ENCODE assay signal across 25 cellular contexts in genomic region chr10:25169740-25170139, GRCh38. TPM values are rescaled to one million over a fixed set of nuclear protein-coding genes. Genes with fewer than 3 reads are reported as not detected.
"Had no signal": no experiment of that assay in that cellular context is flagged by ENCODE, and none has a peak within 500 bp of the region (broad histone marks: within the 10 kb centered on the region; RNA-seq: fewer than 3 reads in every experiment).

No MANE protein-coding gene starts in this region.

- FAIRE-seq: HTR-8/SVneo had no signal

- H3K27ac ChIP-seq: HL-60, KMS-11, RWPE1 had no signal

- H3K9me3 ChIP-seq: SK-N-SH had no signal

- DNase-seq: Kasumi-1, MV-4-11, NCI-H1048, NCI-H1105, NCI-H1436 treated with DMSO at 0.1 percent for 48 hours, NCI-H1694, NCI-H187 treated with DMSO at 0.1 percent for 48 hours, NCI-H2029 treated with DMSO at 0.1 percent for 48 hours, NCI-H2171 treated with DMSO at 0.1 percent for 48 hours, NCI-H345, NCI-H446 treated with DMSO at 0.1 percent for 48 hours, NCI-H510A treated with DMSO at 0.1 percent for 48 hours, NCI-H526, NCI-H748 treated with DMSO at 0.1 percent for 48 hours, PC-3, SHP77, SK-N-SH, SW 1271, T-cell had no signal

- H3K9ac ChIP-seq: KMS-11, SK-N-SH had no signal

- H3K4me2 ChIP-seq: KMS-11, SK-N-SH had no signal

- ATAC-seq: Panc1, PC-3, T-cell had no signal

RNA-seq across cellular contexts. Expression of gene GPR158, which starts 5.1 kb away (rescaled TPM):
- total RNA-seq: MCF 10A, PC-3, T-cell had no signal
- polyA plus RNA-seq: SK-N-SH had no signal
